1 cellular context compared by ENCODE assay signal in the genomic region with DNA sequence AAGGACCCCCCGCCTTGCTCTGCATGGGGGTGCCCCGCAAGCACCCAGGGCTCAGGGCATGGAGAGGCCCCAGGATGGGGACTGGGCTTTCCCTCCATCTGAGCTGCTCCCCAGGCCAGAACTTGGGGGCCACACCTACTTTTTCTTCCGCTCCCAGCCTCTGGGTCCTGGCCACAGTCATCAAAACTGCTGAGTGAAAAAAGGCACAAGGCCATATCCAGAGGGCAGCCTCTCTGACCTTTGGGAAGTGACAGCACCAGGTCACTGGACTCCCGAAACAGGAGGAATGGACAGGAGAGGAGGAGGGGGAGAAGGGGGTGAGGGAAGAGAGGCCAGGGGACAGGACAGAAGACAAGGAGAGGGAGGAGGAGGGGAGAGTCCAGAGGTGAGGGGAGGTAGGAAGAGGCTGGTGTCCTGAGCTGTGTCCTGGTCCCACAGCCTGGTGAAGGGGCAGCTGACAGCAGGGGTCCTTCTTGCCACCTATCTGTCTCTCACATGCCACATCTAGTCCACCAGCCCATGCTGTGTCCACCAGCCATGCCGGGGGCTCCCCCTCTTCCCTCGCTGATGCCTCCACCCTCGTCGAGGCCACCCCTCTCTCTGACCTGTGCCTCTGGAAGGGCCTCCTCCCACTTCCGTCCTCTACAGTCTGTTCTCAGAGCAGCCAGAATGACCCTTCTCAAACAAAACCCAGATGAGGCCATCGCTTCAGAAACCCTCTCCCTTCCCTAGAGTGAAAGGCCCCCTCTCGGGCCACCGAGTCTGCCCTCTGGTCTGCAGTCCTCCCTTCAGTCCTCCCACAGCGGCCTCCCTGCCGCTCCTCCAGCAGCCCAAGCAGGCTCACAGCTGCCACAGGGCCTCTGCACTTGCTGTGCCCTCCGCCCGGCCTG.
TF ChIP-seq lines count a peak whose summit lies in the region.

No MANE protein-coding gene starts in this region.

TF ChIP-seq in HepG2, 621 proteins besides CTCF, POLR2A, EP300 and RAD21 (continued from another document and continues in another):
- TF ChIP-seq, protein P1, sequence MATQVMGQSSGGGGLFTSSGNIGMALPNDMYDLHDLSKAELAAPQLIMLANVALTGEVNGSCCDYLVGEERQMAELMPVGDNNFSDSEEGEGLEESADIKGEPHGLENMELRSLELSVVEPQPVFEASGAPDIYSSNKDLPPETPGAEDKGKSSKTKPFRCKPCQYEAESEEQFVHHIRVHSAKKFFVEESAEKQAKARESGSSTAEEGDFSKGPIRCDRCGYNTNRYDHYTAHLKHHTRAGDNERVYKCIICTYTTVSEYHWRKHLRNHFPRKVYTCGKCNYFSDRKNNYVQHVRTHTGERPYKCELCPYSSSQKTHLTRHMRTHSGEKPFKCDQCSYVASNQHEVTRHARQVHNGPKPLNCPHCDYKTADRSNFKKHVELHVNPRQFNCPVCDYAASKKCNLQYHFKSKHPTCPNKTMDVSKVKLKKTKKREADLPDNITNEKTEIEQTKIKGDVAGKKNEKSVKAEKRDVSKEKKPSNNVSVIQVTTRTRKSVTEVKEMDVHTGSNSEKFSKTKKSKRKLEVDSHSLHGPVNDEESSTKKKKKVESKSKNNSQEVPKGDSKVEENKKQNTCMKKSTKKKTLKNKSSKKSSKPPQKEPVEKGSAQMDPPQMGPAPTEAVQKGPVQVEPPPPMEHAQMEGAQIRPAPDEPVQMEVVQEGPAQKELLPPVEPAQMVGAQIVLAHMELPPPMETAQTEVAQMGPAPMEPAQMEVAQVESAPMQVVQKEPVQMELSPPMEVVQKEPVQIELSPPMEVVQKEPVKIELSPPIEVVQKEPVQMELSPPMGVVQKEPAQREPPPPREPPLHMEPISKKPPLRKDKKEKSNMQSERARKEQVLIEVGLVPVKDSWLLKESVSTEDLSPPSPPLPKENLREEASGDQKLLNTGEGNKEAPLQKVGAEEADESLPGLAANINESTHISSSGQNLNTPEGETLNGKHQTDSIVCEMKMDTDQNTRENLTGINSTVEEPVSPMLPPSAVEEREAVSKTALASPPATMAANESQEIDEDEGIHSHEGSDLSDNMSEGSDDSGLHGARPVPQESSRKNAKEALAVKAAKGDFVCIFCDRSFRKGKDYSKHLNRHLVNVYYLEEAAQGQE (IDR thresholded peaks at IDR 0.05; ENCODE audit: borderline replicate concordance in 1 of 2, low read depth in 1 of 2, low read length in 2 of 2) = no peak
- TF ChIP-seq, protein P2, sequence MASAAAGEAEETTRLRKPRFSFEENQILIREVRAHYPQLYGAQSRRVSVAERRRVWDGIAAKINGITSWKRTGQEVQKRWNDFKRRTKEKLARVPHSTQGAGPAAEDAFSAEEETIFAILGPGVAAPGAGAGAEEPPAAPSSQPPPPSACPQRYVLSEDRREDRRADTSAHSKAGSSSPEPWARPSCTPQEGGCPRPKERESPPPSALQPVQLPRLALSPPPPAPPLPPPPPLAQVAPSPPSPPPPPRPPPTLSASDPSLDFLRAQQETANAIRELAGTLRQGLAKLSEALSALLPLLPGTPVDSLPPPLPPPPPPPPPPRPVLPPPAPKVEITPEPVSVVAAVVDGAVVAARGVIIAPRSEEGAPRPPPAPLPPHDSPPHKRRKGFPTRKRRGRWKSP (CRISPR knock-in tag; IDR thresholded peaks at IDR 0.05) = no peak
- TF ChIP-seq SAFB2 (CRISPR knock-in tag; IDR thresholded peaks at IDR 0.05; ENCODE audit: borderline replicate concordance, low read depth) = 0 out of 2 replicates have a peak, but pooled peaks have one; percentile 70
- no peak for TF ChIP-seq FOXK1 (CRISPR knock-in tag; IDR thresholded peaks at IDR 0.05; ENCODE audit: borderline replicate concordance, low read depth)
- no peak for TF ChIP-seq ZNF160 (CRISPR knock-in tag; IDR thresholded peaks at IDR 0.05)
- no peak for TF ChIP-seq FOXM1 (CRISPR knock-in tag; IDR thresholded peaks at IDR 0.05)
- TF ChIP-seq TBX3 (IDR thresholded peaks at IDR 0.05; ENCODE audit: borderline replicate concordance) = no peak
- TF ChIP-seq ZMYM3 (CRISPR knock-in tag; IDR thresholded peaks at IDR 0.05) = peak; percentile 96
- TF ChIP-seq KAT8 (CRISPR knock-in tag; IDR thresholded peaks at IDR 0.05) = peak; percentile 58; the same call in 1 of the 2 replicates
- TF ChIP-seq, protein P3, sequence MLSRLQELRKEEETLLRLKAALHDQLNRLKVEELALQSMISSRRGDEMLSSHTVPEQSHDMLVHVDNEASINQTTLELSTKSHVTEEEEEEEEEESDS (CRISPR knock-in tag; IDR thresholded peaks at IDR 0.05; ENCODE audit: borderline replicate concordance) = no peak
- TF ChIP-seq ZNF564 (CRISPR knock-in tag; IDR thresholded peaks at IDR 0.05) = no peak
- peak; percentile 37 for TF ChIP-seq ZBTB20 (CRISPR knock-in tag; IDR thresholded peaks at IDR 0.05; ENCODE audit: borderline replicate concordance, low read depth)
- no peak for TF ChIP-seq ZNF879 (CRISPR knock-in tag; IDR thresholded peaks at IDR 0.05)
- TF ChIP-seq SP4 (CRISPR knock-in tag; IDR thresholded peaks at IDR 0.05) = no peak
- TF ChIP-seq, protein P4, sequence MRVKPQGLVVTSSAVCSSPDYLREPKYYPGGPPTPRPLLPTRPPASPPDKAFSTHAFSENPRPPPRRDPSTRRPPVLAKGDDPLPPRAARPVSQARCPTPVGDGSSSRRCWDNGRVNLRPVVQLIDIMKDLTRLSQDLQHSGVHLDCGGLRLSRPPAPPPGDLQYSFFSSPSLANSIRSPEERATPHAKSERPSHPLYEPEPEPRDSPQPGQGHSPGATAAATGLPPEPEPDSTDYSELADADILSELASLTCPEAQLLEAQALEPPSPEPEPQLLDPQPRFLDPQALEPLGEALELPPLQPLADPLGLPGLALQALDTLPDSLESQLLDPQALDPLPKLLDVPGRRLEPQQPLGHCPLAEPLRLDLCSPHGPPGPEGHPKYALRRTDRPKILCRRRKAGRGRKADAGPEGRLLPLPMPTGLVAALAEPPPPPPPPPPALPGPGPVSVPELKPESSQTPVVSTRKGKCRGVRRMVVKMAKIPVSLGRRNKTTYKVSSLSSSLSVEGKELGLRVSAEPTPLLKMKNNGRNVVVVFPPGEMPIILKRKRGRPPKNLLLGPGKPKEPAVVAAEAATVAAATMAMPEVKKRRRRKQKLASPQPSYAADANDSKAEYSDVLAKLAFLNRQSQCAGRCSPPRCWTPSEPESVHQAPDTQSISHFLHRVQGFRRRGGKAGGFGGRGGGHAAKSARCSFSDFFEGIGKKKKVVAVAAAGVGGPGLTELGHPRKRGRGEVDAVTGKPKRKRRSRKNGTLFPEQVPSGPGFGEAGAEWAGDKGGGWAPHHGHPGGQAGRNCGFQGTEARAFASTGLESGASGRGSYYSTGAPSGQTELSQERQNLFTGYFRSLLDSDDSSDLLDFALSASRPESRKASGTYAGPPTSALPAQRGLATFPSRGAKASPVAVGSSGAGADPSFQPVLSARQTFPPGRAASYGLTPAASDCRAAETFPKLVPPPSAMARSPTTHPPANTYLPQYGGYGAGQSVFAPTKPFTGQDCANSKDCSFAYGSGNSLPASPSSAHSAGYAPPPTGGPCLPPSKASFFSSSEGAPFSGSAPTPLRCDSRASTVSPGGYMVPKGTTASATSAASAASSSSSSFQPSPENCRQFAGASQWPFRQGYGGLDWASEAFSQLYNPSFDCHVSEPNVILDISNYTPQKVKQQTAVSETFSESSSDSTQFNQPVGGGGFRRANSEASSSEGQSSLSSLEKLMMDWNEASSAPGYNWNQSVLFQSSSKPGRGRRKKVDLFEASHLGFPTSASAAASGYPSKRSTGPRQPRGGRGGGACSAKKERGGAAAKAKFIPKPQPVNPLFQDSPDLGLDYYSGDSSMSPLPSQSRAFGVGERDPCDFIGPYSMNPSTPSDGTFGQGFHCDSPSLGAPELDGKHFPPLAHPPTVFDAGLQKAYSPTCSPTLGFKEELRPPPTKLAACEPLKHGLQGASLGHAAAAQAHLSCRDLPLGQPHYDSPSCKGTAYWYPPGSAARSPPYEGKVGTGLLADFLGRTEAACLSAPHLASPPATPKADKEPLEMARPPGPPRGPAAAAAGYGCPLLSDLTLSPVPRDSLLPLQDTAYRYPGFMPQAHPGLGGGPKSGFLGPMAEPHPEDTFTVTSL (CRISPR knock-in tag; IDR thresholded peaks at IDR 0.05; ENCODE audit: borderline replicate concordance) = no peak
- no peak for TF ChIP-seq SIN3A (IDR thresholded peaks at IDR 0.05; ENCODE audit: borderline replicate concordance, low read depth, low read length)
- no peak for TF ChIP-seq ZNF468 (CRISPR knock-in tag; IDR thresholded peaks at IDR 0.05)
- no peak for TF ChIP-seq ZNF326 (CRISPR knock-in tag; IDR thresholded peaks at IDR 0.05; ENCODE audit: borderline replicate concordance)
- TF ChIP-seq, protein P5, sequence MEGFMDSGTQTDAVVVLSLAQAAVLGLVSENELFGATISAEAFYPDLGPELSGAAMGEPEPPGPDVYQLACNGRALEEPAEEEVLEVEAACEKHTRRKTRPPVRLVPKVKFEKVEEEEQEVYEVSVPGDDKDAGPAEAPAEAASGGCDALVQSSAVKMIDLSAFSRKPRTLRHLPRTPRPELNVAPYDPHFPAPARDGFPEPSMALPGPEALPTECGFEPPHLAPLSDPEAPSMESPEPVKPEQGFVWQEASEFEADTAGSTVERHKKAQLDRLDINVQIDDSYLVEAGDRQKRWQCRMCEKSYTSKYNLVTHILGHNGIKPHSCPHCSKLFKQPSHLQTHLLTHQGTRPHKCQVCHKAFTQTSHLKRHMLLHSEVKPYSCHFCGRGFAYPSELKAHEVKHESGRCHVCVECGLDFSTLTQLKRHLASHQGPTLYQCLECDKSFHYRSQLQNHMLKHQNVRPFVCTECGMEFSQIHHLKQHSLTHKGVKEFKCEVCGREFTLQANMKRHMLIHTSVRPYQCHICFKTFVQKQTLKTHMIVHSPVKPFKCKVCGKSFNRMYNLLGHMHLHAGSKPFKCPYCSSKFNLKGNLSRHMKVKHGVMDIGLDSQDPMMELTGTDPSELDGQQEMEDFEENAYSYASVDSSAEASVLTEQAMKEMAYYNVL (CRISPR knock-in tag; IDR thresholded peaks at IDR 0.05; ENCODE audit: borderline replicate concordance) = peak; percentile 75; the same call in 1 of the 2 replicates
- TF ChIP-seq, protein P6, sequence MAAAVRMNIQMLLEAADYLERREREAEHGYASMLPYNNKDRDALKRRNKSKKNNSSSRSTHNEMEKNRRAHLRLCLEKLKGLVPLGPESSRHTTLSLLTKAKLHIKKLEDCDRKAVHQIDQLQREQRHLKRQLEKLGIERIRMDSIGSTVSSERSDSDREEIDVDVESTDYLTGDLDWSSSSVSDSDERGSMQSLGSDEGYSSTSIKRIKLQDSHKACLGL (CRISPR knock-in tag; IDR thresholded peaks at IDR 0.05) = no peak
- TF ChIP-seq, protein P7, sequence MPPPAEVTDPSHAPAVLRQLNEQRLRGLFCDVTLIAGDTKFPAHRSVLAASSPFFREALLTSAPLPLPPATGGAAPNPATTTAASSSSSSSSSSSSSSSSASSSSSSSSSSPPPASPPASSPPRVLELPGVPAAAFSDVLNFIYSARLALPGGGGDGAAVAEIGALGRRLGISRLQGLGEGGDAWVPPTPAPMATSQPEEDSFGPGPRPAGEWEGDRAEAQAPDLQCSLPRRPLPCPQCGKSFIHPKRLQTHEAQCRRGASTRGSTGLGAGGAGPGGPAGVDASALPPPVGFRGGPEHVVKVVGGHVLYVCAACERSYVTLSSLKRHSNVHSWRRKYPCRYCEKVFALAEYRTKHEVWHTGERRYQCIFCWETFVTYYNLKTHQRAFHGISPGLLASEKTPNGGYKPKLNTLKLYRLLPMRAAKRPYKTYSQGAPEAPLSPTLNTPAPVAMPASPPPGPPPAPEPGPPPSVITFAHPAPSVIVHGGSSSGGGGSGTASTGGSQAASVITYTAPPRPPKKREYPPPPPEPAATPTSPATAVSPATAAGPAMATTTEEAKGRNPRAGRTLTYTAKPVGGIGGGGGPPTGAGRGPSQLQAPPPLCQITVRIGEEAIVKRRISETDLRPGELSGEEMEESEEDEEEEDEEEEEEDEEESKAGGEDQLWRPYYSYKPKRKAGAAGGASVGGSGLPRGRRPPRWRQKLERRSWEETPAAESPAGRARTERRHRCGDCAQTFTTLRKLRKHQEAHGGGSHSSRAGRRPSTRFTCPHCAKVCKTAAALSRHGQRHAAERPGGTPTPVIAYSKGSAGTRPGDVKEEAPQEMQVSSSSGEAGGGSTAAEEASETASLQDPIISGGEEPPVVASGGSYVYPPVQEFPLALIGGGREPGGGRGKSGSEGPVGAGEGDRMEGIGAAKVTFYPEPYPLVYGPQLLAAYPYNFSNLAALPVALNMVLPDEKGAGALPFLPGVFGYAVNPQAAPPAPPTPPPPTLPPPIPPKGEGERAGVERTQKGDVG (CRISPR knock-in tag; IDR thresholded peaks at IDR 0.05; ENCODE audit: borderline replicate concordance) = no peak; the same call in 1 of the 2 replicates
- TF ChIP-seq, protein P8, sequence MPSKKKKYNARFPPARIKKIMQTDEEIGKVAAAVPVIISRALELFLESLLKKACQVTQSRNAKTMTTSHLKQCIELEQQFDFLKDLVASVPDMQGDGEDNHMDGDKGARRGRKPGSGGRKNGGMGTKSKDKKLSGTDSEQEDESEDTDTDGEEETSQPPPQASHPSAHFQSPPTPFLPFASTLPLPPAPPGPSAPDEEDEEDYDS (CRISPR knock-in tag; IDR thresholded peaks at IDR 0.05) = peak; percentile 12; the same call in 1 of the 2 replicates
- no peak for TF ChIP-seq ZNF224 (CRISPR knock-in tag; IDR thresholded peaks at IDR 0.05)
- TF ChIP-seq CBFB (CRISPR knock-in tag; IDR thresholded peaks at IDR 0.05) = no peak
- TF ChIP-seq GABPB1 (CRISPR knock-in tag; IDR thresholded peaks at IDR 0.05) = peak; percentile 63
- no peak for TF ChIP-seq ZNF484 (CRISPR knock-in tag; IDR thresholded peaks at IDR 0.05; ENCODE audit: borderline replicate concordance, low read depth)
- no peak for TF ChIP-seq ZNF7 (CRISPR knock-in tag; IDR thresholded peaks at IDR 0.05)
- TF ChIP-seq ZNF670 (CRISPR knock-in tag; IDR thresholded peaks at IDR 0.05; ENCODE audit: borderline replicate concordance) = no peak
- TF ChIP-seq, protein P9, sequence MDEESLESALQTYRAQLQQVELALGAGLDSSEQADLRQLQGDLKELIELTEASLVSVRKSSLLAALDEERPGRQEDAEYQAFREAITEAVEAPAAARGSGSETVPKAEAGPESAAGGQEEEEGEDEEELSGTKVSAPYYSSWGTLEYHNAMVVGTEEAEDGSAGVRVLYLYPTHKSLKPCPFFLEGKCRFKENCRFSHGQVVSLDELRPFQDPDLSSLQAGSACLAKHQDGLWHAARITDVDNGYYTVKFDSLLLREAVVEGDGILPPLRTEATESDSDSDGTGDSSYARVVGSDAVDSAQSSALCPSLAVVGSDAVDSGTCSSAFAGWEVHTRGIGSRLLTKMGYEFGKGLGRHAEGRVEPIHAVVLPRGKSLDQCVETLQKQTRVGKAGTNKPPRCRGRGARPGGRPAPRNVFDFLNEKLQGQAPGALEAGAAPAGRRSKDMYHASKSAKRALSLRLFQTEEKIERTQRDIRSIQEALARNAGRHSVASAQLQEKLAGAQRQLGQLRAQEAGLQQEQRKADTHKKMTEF (CRISPR knock-in tag; IDR thresholded peaks at IDR 0.05) = peak; percentile 58; the same call in 1 of the 2 replicates
- peak; percentile 54; the same call in 1 of the 2 replicates for TF ChIP-seq ERF (CRISPR knock-in tag; IDR thresholded peaks at IDR 0.05)
- peak; percentile 52 for TF ChIP-seq U2AF1 (optimal IDR thresholded peaks at IDR 0.05; ENCODE audit: low read depth, low read length)
- no peak for TF ChIP-seq ZNF562 (CRISPR knock-in tag; IDR thresholded peaks at IDR 0.05; ENCODE audit: borderline replicate concordance)
- TF ChIP-seq DMAP1 (CRISPR knock-in tag; IDR thresholded peaks at IDR 0.05) = no peak
- TF ChIP-seq ZNF607 (CRISPR knock-in tag; IDR thresholded peaks at IDR 0.05; ENCODE audit: borderline replicate concordance) = peak; percentile 94
- TF ChIP-seq HIVEP1 (CRISPR knock-in tag; IDR thresholded peaks at IDR 0.05) = no peak
